Comparison of ENCODE assay signal across 15 cellular contexts in genomic region chr11:130512662-130513061, GRCh38.
"Had no signal": no experiment of that assay in that cellular context is flagged by ENCODE, and none has a peak within 500 bp of the region (broad histone marks: within the 10 kb centered on the region; RNA-seq: fewer than 3 reads in every experiment).

No MANE protein-coding gene starts in this region.

- H3K27ac Mint-ChIP-seq: activated T-cell treated with anti-CD3 and anti-CD28 coated beads, Interleukin-2, amount 50 U/mL, for 72 hours; stimulated activated naive B cell treated with anti-CD40 and anti-IgM and Interleukin-4, amounts not matched to agents 10 μg/mL and 1 μg/mL and 100 μg/mL, for 72 hours had no signal

- H3K4me3 Mint-ChIP-seq: activated T-cell treated with anti-CD3 and anti-CD28 coated beads, Interleukin-2, amount 50 U/mL, for 72 hours; central memory CD8-positive, alpha-beta T cell; stimulated activated naive B cell treated with anti-CD40 and anti-IgM and Interleukin-4, amounts not matched to agents 10 μg/mL and 1 μg/mL and 100 μg/mL, for 72 hours had no signal

- ATAC-seq: activated T-cell treated with anti-CD3 and anti-CD28 coated beads, Interleukin-2, amount 50 U/mL, for 72 hours; SK-N-SH treated with all-trans-retinoic acid at 6 μM for 48 hours; stimulated activated naive B cell treated with anti-CD40 and anti-IgM and Interleukin-4, amounts not matched to agents 10 μg/mL and 1 μg/mL and 100 μg/mL, for 72 hours had no signal

- DNase-seq: activated CD4-positive, alpha-beta T cell treated with anti-CD3 and anti-CD28 coated beads, Interleukin-2, amount 50 U/mL, for 1 hour; activated effector memory CD4-positive, alpha-beta T cell treated with anti-CD3 and anti-CD28 coated beads, Interleukin-2, amount 50 U/mL, for 16 hours; activated naive CD4-positive, alpha-beta T cell treated with anti-CD3 and anti-CD28 coated beads, Interleukin-2, amount 50 U/mL, for 16 hours; activated T-cell treated with anti-CD3 and anti-CD28 coated beads, Interleukin-2, amount 50 U/mL, for 72 hours; brain microvascular endothelial cell; lower lobe of right lung; spleen; stimulated activated CD4-positive, alpha-beta T cell treated with anti-CD3 and anti-CD28 coated beads, Interleukin-4, amount 100 ng/mL, for 4 hours; stimulated activated naive B cell treated with anti-CD40 and anti-IgM and Interleukin-4, amounts not matched to agents 10 μg/mL and 1 μg/mL and 100 μg/mL, for 72 hours; substantia nigra; T-helper 1 cell; T1000 had no signal

- H3K4me1 Mint-ChIP-seq: central memory CD8-positive, alpha-beta T cell; stimulated activated naive B cell treated with anti-CD40 and anti-IgM and Interleukin-4, amounts not matched to agents 10 μg/mL and 1 μg/mL and 100 μg/mL, for 72 hours had no signal

- H3K27ac ChIP-seq: brain microvascular endothelial cell, colonic mucosa, lower lobe of right lung, spleen had no signal
